ENCODE assay signal across 8 cellular contexts in genomic region chr11:6604081-6604626, GRCh38. TPM values are rescaled to one million over a fixed set of nuclear protein-coding genes. Genes with fewer than 3 reads are reported as not detected.
A peak's percentile ranks its signal among the peaks of the same experiment; 100 is the strongest.
DNase-seq lines count a peak whose midpoint lies in the region; ATAC-seq and TF ChIP-seq lines count a peak whose summit lies in the region.

No MANE protein-coding gene starts in this region.

- H3K4me1 Mint-ChIP-seq in stimulated activated naive B cell treated with anti-CD40 and anti-IgM and Interleukin-4, amounts not matched to agents 10 μg/mL and 1 μg/mL and 100 μg/mL, for 72 hours, result peaks cover 10 to 29% of the 10 kb centered on the region in 2 donors

- H3K27ac ChIP-seq in duodenal mucosa (ENCODE audit: low read depth, low read length) (peak overlapping the region; percentile 77), liver (ENCODE audit: low read depth in 1 of 2, low read length in 2 of 2) (peak overlapping the region; percentile 66 to 94)

- peak; percentile 56 to 64 for TF ChIP-seq RAD21 in liver (IDR thresholded peaks at IDR 0.05)

- no peaks in the 10 kb centered on the region for H3K9me3 Mint-ChIP-seq in stimulated activated naive B cell treated with anti-CD40 and anti-IgM and Interleukin-4, amounts not matched to agents 10 μg/mL and 1 μg/mL and 100 μg/mL, for 72 hours

- H3K9me3 ChIP-seq in duodenal mucosa (ENCODE audit: control insufficient read depth in 1 of 2, low read length in 2 of 2) (no peaks in the 10 kb centered on the region), liver (ENCODE audit: control insufficient read depth in 4 of 4, low read length in 3 of 4) (no peaks in the 10 kb centered on the region)

- ATAC-seq in HG02571 (IDR thresholded peaks at IDR 0.05; ENCODE audit: unreplicated experiment), result peak; percentile 37
- peak; percentile 46 to 48 for ATAC-seq in stimulated activated naive B cell treated with anti-CD40 and anti-IgM and Interleukin-4, amounts not matched to agents 10 μg/mL and 1 μg/mL and 100 μg/mL, for 72 hours (replicated peaks)

- peaks cover 53 to 66% of the 10 kb centered on the region in 2 donors for H3K4me1 ChIP-seq in duodenal mucosa (ENCODE audit: control insufficient read depth in 1 of 2, insufficient read depth in 2 of 2, low read length in 2 of 2)
- peaks cover 7 to 62% (median 44%) of the 10 kb centered on the region in 4 donors for H3K4me1 ChIP-seq in liver (ENCODE audit: control insufficient read depth in 4 of 4, insufficient read depth in 4 of 4, low read length in 3 of 4)

- under 1% methylated on average over 20 of the region's 20 CpGs for WGBS in liver

- H3K4me3 ChIP-seq in duodenal mucosa (ENCODE audit: low read depth in 1 of 2, low read length in 2 of 2) (peak overlapping the region; percentile 87 to 98), liver (ENCODE audit: low read depth in 1 of 3, low read length in 3 of 3) (peak overlapping the region; percentile 59 to 98 (median 70))

- no peaks in the 10 kb centered on the region for H3K27me3 Mint-ChIP-seq in stimulated activated naive B cell treated with anti-CD40 and anti-IgM and Interleukin-4, amounts not matched to agents 10 μg/mL and 1 μg/mL and 100 μg/mL, for 72 hours

- H3K4me3 Mint-ChIP-seq in stimulated activated naive B cell treated with anti-CD40 and anti-IgM and Interleukin-4, amounts not matched to agents 10 μg/mL and 1 μg/mL and 100 μg/mL, for 72 hours, result no peak overlapping the region

- H3K27me3 ChIP-seq in duodenal mucosa (ENCODE audit: control insufficient read depth in 1 of 2, insufficient read depth in 2 of 2, low read length in 2 of 2), result no peaks in the 10 kb centered on the region
- no peaks in the 10 kb centered on the region for H3K27me3 ChIP-seq in liver (ENCODE audit: control insufficient read depth in 4 of 4, insufficient read depth in 4 of 4, low read length in 3 of 4)

- DNase-seq in NCI-H82 (lab: John Stamatoyannopoulos, UW) (peak; percentile 47), NCI-H82 treated with DMSO at 0.1 percent for 48 hours (lab: John Stamatoyannopoulos, UW; ENCODE audit: unreplicated experiment) (no peak), MV-4-11 (lab: John Stamatoyannopoulos, UW) (peak; percentile 67)
- peak; percentile 56 to 58 for DNase-seq in activated CD4-positive, alpha-beta T cell treated with anti-CD3 and anti-CD28 coated beads for 4 hours
- peak; percentile 19 for DNase-seq in stimulated activated naive B cell treated with anti-CD40 and anti-IgM and Interleukin-4, amounts not matched to agents 10 μg/mL and 1 μg/mL and 100 μg/mL, for 72 hours

- H3K36me3 ChIP-seq in duodenal mucosa (ENCODE audit: control insufficient read depth in 1 of 2, insufficient read depth in 2 of 2, low read length in 2 of 2), result peaks cover 38 to 42% of the 10 kb centered on the region in 2 donors
- H3K36me3 ChIP-seq in liver (ENCODE audit: control insufficient read depth in 4 of 4, insufficient read depth in 3 of 4, low read depth in 1 of 4, low read length in 3 of 4), result peaks cover 2 to 38% (median 24%) of the 10 kb centered on the region in 4 donors

- H3K27ac Mint-ChIP-seq in stimulated activated naive B cell treated with anti-CD40 and anti-IgM and Interleukin-4, amounts not matched to agents 10 μg/mL and 1 μg/mL and 100 μg/mL, for 72 hours, result no peak overlapping the region

- H3K36me3 Mint-ChIP-seq in stimulated activated naive B cell treated with anti-CD40 and anti-IgM and Interleukin-4, amounts not matched to agents 10 μg/mL and 1 μg/mL and 100 μg/mL, for 72 hours, result peaks cover 19 to 38% of the 10 kb centered on the region in 2 donors

- no peak for TF ChIP-seq CTCF in liver (IDR thresholded peaks at IDR 0.05; ENCODE audit: low read depth, low read length, missing input control)

- H3K9ac ChIP-seq in duodenal mucosa (ENCODE audit: low read depth in 1 of 2, low read length in 2 of 2) (peak overlapping the region; percentile 98 to 99), liver (ENCODE audit: low read depth in 1 of 2, low read length in 2 of 2) (peak overlapping the region; percentile 41 to 95)

TF ChIP-seq in liver, 16 proteins besides CTCF, POLR2A, EP300 and RAD21:
- TF ChIP-seq YY1 (IDR thresholded peaks at IDR 0.05) (peak; percentile 16), REST (IDR thresholded peaks at IDR 0.05) (peak; percentile 55), ATF3 (IDR thresholded peaks at IDR 0.05) (no peak), JUND (IDR thresholded peaks at IDR 0.05) (no peak), SP1 (IDR thresholded peaks at IDR 0.05) (peak; percentile 24), TAF1 (conservative IDR thresholded peaks at IDR 0.05) (peak; percentile 50), GABPA (IDR thresholded peaks at IDR 0.05 in 1 of 2, conservative IDR thresholded peaks at IDR 0.05 in 1 of 2) (no peak), RXRA (IDR thresholded peaks at IDR 0.05) (peak in 1 of 2 donors; percentile 11), FOXA2 (IDR thresholded peaks at IDR 0.05) (no peak), FOXA1 (IDR thresholded peaks at IDR 0.05) (no peak), EGR1 (IDR thresholded peaks at IDR 0.05; ENCODE audit: low read depth in 2 of 2) (no peak), MAX (IDR thresholded peaks at IDR 0.05) (no peak)
TF ChIP-seq in liver: peak in this region for 5.

RNA-seq across cellular contexts. Expression of gene ILK, which starts 0.6 kb away (rescaled TPM):
- total RNA-seq in liver, result 10 to 100 TPM; 50.5 to 69.1 TPM
- 10 to 100 TPM; 29.6 to 45.9 TPM for polyA plus RNA-seq in liver

RNA-seq across cellular contexts. Expression of gene RRP8, which starts 0.7 kb away (rescaled TPM):
- 10 to 100 TPM; 10.5 to 11.9 TPM for total RNA-seq in liver
- polyA plus RNA-seq in liver, result 10 to 100 TPM; 10.3 to 12.6 TPM

RNA-seq across cellular contexts. Expression of gene TAF10, which starts 7.9 kb away (rescaled TPM):
- 10 to 100 TPM; 10.5 to 18.8 TPM for total RNA-seq in liver
- polyA plus RNA-seq in liver, result 10 to 100 TPM; 44.2 to 58.1 TPM

RNA-seq across cellular contexts. Expression of gene TPP1, which starts 15.1 kb away (rescaled TPM):
- total RNA-seq in liver, result 100 to 1,000 TPM in 1 of 2 donors, 10 to 100 TPM in 1; 71.3 to 108 TPM
- polyA plus RNA-seq in liver, result 100 to 1,000 TPM in 1 of 2 donors, 10 to 100 TPM in 1; 52.8 to 102 TPM

RNA-seq across cellular contexts. Expression of gene DCHS1, which starts 51.5 kb away (rescaled TPM):
- 1 to 10 TPM; 8.6 to 8.9 TPM for total RNA-seq in liver
- 1 to 10 TPM in 1 of 2 donors, under 1 TPM in 1; 0.68 to 3.0 TPM for polyA plus RNA-seq in liver
